Comparison of ENCODE assay signal across 13 cellular contexts in genomic region chr6:3318226-3318625, GRCh38. TPM values are rescaled to one million over a fixed set of nuclear protein-coding genes. Genes with fewer than 3 reads are reported as not detected.
A peak's percentile ranks its signal among the peaks of the same experiment; 100 is the strongest.
DNase-seq lines count a peak whose midpoint lies in the region; ATAC-seq and TF ChIP-seq lines count a peak whose summit lies in the region.
"Had no signal": no experiment of that assay in that cellular context is flagged by ENCODE, and none has a peak within 500 bp of the region (broad histone marks: within the 10 kb centered on the region; RNA-seq: fewer than 3 reads in every experiment).

No MANE protein-coding gene starts in this region.

- H3K27ac ChIP-seq in right lobe of liver (no peak overlapping the region), H9 (ENCODE audit: insufficient read length, low read depth, low read length) (no peak overlapping the region)
- H3K27ac ChIP-seq: transverse colon had no signal

- H3K56ac ChIP-seq in H9 (ENCODE audit: insufficient read length, low read depth, low read length): no peak overlapping the region

- no peak overlapping the region for H4K91ac ChIP-seq in H9 (ENCODE audit: insufficient read length, low read depth, low read length)

- H2BK120ac ChIP-seq in H9 (ENCODE audit: low read depth, low read length, poor library complexity, severe bottlenecking): no peak overlapping the region

- peaks cover 14% of the 10 kb centered on the region for H3K27me3 Mint-ChIP-seq in activated T-cell treated with anti-CD3 and anti-CD28 coated beads, Interleukin-2, amount 50 U/mL, for 72 hours (ENCODE audit: low read depth)
- peaks cover 34 to 36% of the 10 kb centered on the region in 2 donors for H3K27me3 Mint-ChIP-seq in natural killer cell (ENCODE audit: low read depth in 2 of 2)
- H3K27me3 Mint-ChIP-seq in H9 (ENCODE audit: low read depth): no peaks in the 10 kb centered on the region; the same call in 1 of the 2 replicates
- H3K27me3 Mint-ChIP-seq: brain had no signal

- H3K9ac ChIP-seq in H9 (ENCODE audit: extremely low read depth, insufficient read length, low read length): no peak overlapping the region

- H3K23me2 ChIP-seq in H9 (ENCODE audit: insufficient read length, low read depth, low read length, poor library complexity, severe bottlenecking): no peaks in the 10 kb centered on the region

- no peak overlapping the region for H2BK12ac ChIP-seq in H9 (ENCODE audit: insufficient read length, low read depth, low read length)

- H3K27me3 ChIP-seq in right lobe of liver (no peaks in the 10 kb centered on the region), H9 (ENCODE audit: insufficient read depth, low read length) (no peaks in the 10 kb centered on the region)
- H3K27me3 ChIP-seq: transverse colon had no signal

- no peak overlapping the region for H2BK20ac ChIP-seq in H9 (ENCODE audit: low read depth, low read length, poor library complexity, severe bottlenecking)

- DNase-seq in T-helper 2 cell: peak in 3 of 5 experiments; percentile 2 to 51 (median 10)
- peak; percentile 56 to 57 for DNase-seq in activated T-cell treated with anti-CD3 and anti-CD28 coated beads, Interleukin-2, amount 50 U/mL, for 72 hours
- no peak for DNase-seq in natural killer cell
- DNase-seq in stimulated activated CD8-positive, alpha-beta memory T cell treated with anti-CD3 and anti-CD28 coated beads, Interleukin-7, amount 100 ng/mL, for 48 hours (ENCODE audit: extremely low read depth in 1 of 2, low read depth in 1 of 2): peak; percentile 11 to 32
- DNase-seq in right lobe of liver: no peak
- DNase-seq in NCI-H1436 (lab: John Stamatoyannopoulos, UW): no peak
- no peak for DNase-seq in H9
- DNase-seq: DMS79, NCI-H187 treated with DMSO at 0.1 percent for 48 hours, PC-3, transverse colon had no signal

- H4K20me1 ChIP-seq in H9 (ENCODE audit: control insufficient read depth, insufficient read depth, insufficient read length): no peaks in the 10 kb centered on the region

- no peak overlapping the region for H3K27ac Mint-ChIP-seq in activated T-cell treated with anti-CD3 and anti-CD28 coated beads, Interleukin-2, amount 50 U/mL, for 72 hours
- H3K27ac Mint-ChIP-seq in natural killer cell (peak overlapping the region in 1 of 2 donors; percentile 49), H9 (no peak overlapping the region)

- H3K79me2 ChIP-seq in H9 (ENCODE audit: insufficient read depth, low read length): no peaks in the 10 kb centered on the region; the same call in 1 of the 2 replicates

- no peak overlapping the region for H3K14ac ChIP-seq in H9 (ENCODE audit: insufficient read depth, low read length)

- H2BK15ac ChIP-seq in H9 (ENCODE audit: low read depth, low read length): no peak overlapping the region

- no peak overlapping the region for H3K4ac ChIP-seq in H9 (ENCODE audit: low read depth, low read length)

- no peaks in the 10 kb centered on the region for H3K36me3 Mint-ChIP-seq in activated T-cell treated with anti-CD3 and anti-CD28 coated beads, Interleukin-2, amount 50 U/mL, for 72 hours (ENCODE audit: insufficient read depth in 2 of 2)
- H3K36me3 Mint-ChIP-seq in natural killer cell (no peaks in the 10 kb centered on the region), H9 (ENCODE audit: insufficient read depth in 1 of 3, low read depth in 3 of 3) (peaks cover 0 to 12% (median 0%) of the 10 kb centered on the region in 3 experiments; a peak in 2 of 7 replicates)

- H3K18ac ChIP-seq in H9 (ENCODE audit: insufficient read length, low read depth, low read length): no peak overlapping the region

- no peak overlapping the region for H3K4me2 ChIP-seq in H9 (ENCODE audit: insufficient read depth, insufficient read length, low read length)

- H2AK5ac ChIP-seq in H9 (ENCODE audit: insufficient read length, low read length): no peak overlapping the region

- no peaks in the 10 kb centered on the region for H3K79me1 ChIP-seq in H9 (ENCODE audit: insufficient read depth, low read depth, low read length, poor library complexity, severe bottlenecking)

- TF ChIP-seq CTCF in natural killer cell (IDR thresholded peaks at IDR 0.05) (no peak), right lobe of liver (IDR thresholded peaks at IDR 0.05) (no peak), H9 (conservative IDR thresholded peaks at IDR 0.05) (no peak)

- no peak for TF ChIP-seq POLR2A in right lobe of liver (IDR thresholded peaks at IDR 0.05)

- H3K23ac ChIP-seq in H9 (ENCODE audit: insufficient read length, low read depth, low read length): no peak overlapping the region

- no peak overlapping the region for H2BK5ac ChIP-seq in H9 (ENCODE audit: insufficient read length, low read length)

- intact Hi-C loops in natural killer cell (cut with micrococcal nuclease) (no loop called here), right lobe of liver (cut with DNase I) (no loop called here)

- H3K9me3 Mint-ChIP-seq in activated T-cell treated with anti-CD3 and anti-CD28 coated beads, Interleukin-2, amount 50 U/mL, for 72 hours: no peaks in the 10 kb centered on the region
- H3K9me3 Mint-ChIP-seq in natural killer cell (no peaks in the 10 kb centered on the region), H9 (no peaks in the 10 kb centered on the region)
- H3K9me3 Mint-ChIP-seq: brain had no signal

- H3K36me3 ChIP-seq in right lobe of liver: peaks cover 0 to 5% (median 0%) of the 10 kb centered on the region in 4 donors

- H3K9me3 ChIP-seq in right lobe of liver (no peaks in the 10 kb centered on the region), H9 (ENCODE audit: control insufficient read depth, low read depth, low read length) (no peaks in the 10 kb centered on the region)
- H3K9me3 ChIP-seq: transverse colon had no signal

- no peak overlapping the region for H3T11ph ChIP-seq in H9 (ENCODE audit: low read length)

- H3K4me1 ChIP-seq in right lobe of liver: no peaks in the 10 kb centered on the region
- no peaks in the 10 kb centered on the region for H3K4me1 ChIP-seq in H9 (ENCODE audit: insufficient read depth, low read length)
- H3K4me1 ChIP-seq: transverse colon had no signal

- 91% methylated on average over 8 of the region's 10 CpGs for WGBS in right lobe of liver (ENCODE audit: insufficient coverage, low coverage, low lambda C conversion rate, missing lambda C conversion rate)
- WGBS in H9 (ENCODE audit: extremely low coverage, insufficient read length, low lambda C conversion rate): no CpG with 5 or more reads among the region's 10 CpGs

- no peak overlapping the region for H2AFZ ChIP-seq in H9 (ENCODE audit: low read length)

- H4K8ac ChIP-seq in H9 (replicated peaks; ENCODE audit: insufficient read length, low read depth, low read length): no peak overlapping the region

- H3K4me3 ChIP-seq in right lobe of liver: no peak overlapping the region
- H3K4me3 ChIP-seq: transverse colon had no signal

- ATAC-seq in activated T-cell treated with anti-CD3 and anti-CD28 coated beads, Interleukin-2, amount 50 U/mL, for 72 hours (replicated peaks in 1 of 2): peak; percentile 90 to 96
- ATAC-seq in natural killer cell (peak in 2 of 3 donors; percentile 36 to 90), right lobe of liver (no peak), HG03565 (IDR thresholded peaks at IDR 0.05; ENCODE audit: unreplicated experiment) (no peak)
- ATAC-seq: PC-3 had no signal

- H3K4me3 Mint-ChIP-seq in activated T-cell treated with anti-CD3 and anti-CD28 coated beads, Interleukin-2, amount 50 U/mL, for 72 hours: peak overlapping the region; percentile 12 to 52
- H3K4me3 Mint-ChIP-seq in natural killer cell (peak overlapping the region; percentile 49), H9 (no peak overlapping the region)
- H3K4me3 Mint-ChIP-seq: brain had no signal

- peaks cover 22% of the 10 kb centered on the region for H3K4me1 Mint-ChIP-seq in activated T-cell treated with anti-CD3 and anti-CD28 coated beads, Interleukin-2, amount 50 U/mL, for 72 hours (ENCODE audit: low read depth)
- peaks cover 23% of the 10 kb centered on the region in 2 donors for H3K4me1 Mint-ChIP-seq in natural killer cell
- peaks cover 2 to 7% of the 10 kb centered on the region in 2 experiments; a peak in 3 of 4 replicates for H3K4me1 Mint-ChIP-seq in H9

- H4K5ac ChIP-seq in H9 (ENCODE audit: insufficient read length, low read depth, low read length): no peak overlapping the region

RNA-seq across cellular contexts. Expression of gene PSMG4, which starts 59.5 kb away (rescaled TPM):
- total RNA-seq in activated T-cell treated with anti-CD3 and anti-CD28 coated beads, Interleukin-2, amount 50 U/mL, for 72 hours: 10 to 100 TPM; 21.8 to 29.1 TPM
- total RNA-seq in natural killer cell (10 to 100 TPM in 2 of 3 donors, 1 to 10 TPM in 1; 8.3 to 15.3 (median 11.3) TPM), right lobe of liver (10 to 100 TPM in 5 of 6 experiments, 1 to 10 TPM in 1; 9.4 to 15.4 (median 11.0) TPM), H9 (2021) (27.3 and 29.3 TPM in 2 replicates)

Comparison
In these comparisons a context has a peak if more than half of its experiments do, and no peak if none do; other contexts are left out.
1. DNase-seq: peak in T-helper 2 cell (3 of 5), activated T-cell treated with anti-CD3 and anti-CD28 coated beads, Interleukin-2, amount 50 U/mL, for 72 hours (2 of 2) and stimulated activated CD8-positive, alpha-beta memory T cell treated with anti-CD3 and anti-CD28 coated beads, Interleukin-7, amount 100 ng/mL, for 48 hours (2 of 2); none in natural killer cell (single experiment), right lobe of liver (0 of 3), NCI-H1436 (single experiment) and H9 (single experiment).
2. ATAC-seq: peak in activated T-cell treated with anti-CD3 and anti-CD28 coated beads, Interleukin-2, amount 50 U/mL, for 72 hours (2 of 2) and natural killer cell (2 of 3); none in right lobe of liver (0 of 4) and HG03565 (single experiment).
3. H3K4me3 Mint-ChIP-seq: peak in activated T-cell treated with anti-CD3 and anti-CD28 coated beads, Interleukin-2, amount 50 U/mL, for 72 hours (2 of 2) and natural killer cell (single experiment); none in H9 (0 of 2).